21 cellular contexts compared by ENCODE assay signal in genomic region chr3:56288258-56288657, GRCh38.
"Had no signal": no experiment of that assay in that cellular context is flagged by ENCODE, and none has a peak within 500 bp of the region (broad histone marks: within the 10 kb centered on the region; RNA-seq: fewer than 3 reads in every experiment).

No MANE protein-coding gene starts in this region.

- H3K4me3 ChIP-seq: esophagus squamous epithelium, gastroesophageal sphincter, right atrium auricular region, sigmoid colon, skin epidermis, thoracic aorta, transverse colon had no signal

- H3K4me1 Mint-ChIP-seq: natural killer cell; stimulated activated naive B cell treated with anti-CD40 and anti-IgM and Interleukin-4, amounts not matched to agents 10 μg/mL and 1 μg/mL and 100 μg/mL, for 72 hours had no signal

- H3K4me1 ChIP-seq: esophagus squamous epithelium, gastroesophageal sphincter, right atrium auricular region, sigmoid colon, transverse colon had no signal

- ATAC-seq: effector memory CD8-positive, alpha-beta T cell; gastroesophageal sphincter; left lobe of liver; natural killer cell; stimulated activated naive B cell treated with anti-CD40 and anti-IgM and Interleukin-4, amounts not matched to agents 10 μg/mL and 1 μg/mL and 100 μg/mL, for 72 hours; stimulated activated naive CD8-positive, alpha-beta T cell treated with anti-CD3 and anti-CD28 coated beads, Interleukin-15, amount 100 ng/mL, for 72 hours had no signal

- H3K27ac ChIP-seq: epithelial cell of prostate, esophagus squamous epithelium, gastroesophageal sphincter, right atrium auricular region, sigmoid colon, skin epidermis, thoracic aorta, transverse colon had no signal

- H3K27me3 ChIP-seq: esophagus squamous epithelium, right atrium auricular region, sigmoid colon, transverse colon had no signal

- H3K9me3 ChIP-seq: esophagus squamous epithelium, gastroesophageal sphincter, right atrium auricular region, sigmoid colon, thoracic aorta, transverse colon had no signal

- H3K36me3 Mint-ChIP-seq: natural killer cell; stimulated activated naive B cell treated with anti-CD40 and anti-IgM and Interleukin-4, amounts not matched to agents 10 μg/mL and 1 μg/mL and 100 μg/mL, for 72 hours had no signal

- H3K27ac Mint-ChIP-seq: dendritic cell treated with granulocyte-macrophage colony-stimulating factor and Interleukin-4, amounts not matched to agents 40 ng/mL and 50 ng/mL, for 4 days; effector memory CD8-positive, alpha-beta T cell; natural killer cell; stimulated activated naive B cell treated with anti-CD40 and anti-IgM and Interleukin-4, amounts not matched to agents 10 μg/mL and 1 μg/mL and 100 μg/mL, for 72 hours had no signal

- H3K4me3 Mint-ChIP-seq: dendritic cell treated with granulocyte-macrophage colony-stimulating factor and Interleukin-4, amounts not matched to agents 40 ng/mL and 50 ng/mL, for 4 days; effector memory CD8-positive, alpha-beta T cell; natural killer cell; neural crest cell; stimulated activated naive B cell treated with anti-CD40 and anti-IgM and Interleukin-4, amounts not matched to agents 10 μg/mL and 1 μg/mL and 100 μg/mL, for 72 hours; stimulated activated naive CD8-positive, alpha-beta T cell treated with anti-CD3 and anti-CD28 coated beads, Interleukin-15, amount 100 ng/mL, for 72 hours had no signal

- H3K36me3 ChIP-seq: esophagus squamous epithelium, gastroesophageal sphincter, right atrium auricular region, sigmoid colon, thoracic aorta, transverse colon had no signal

- DNase-seq: effector memory CD8-positive, alpha-beta T cell; esophagus squamous epithelium; foreskin fibroblast; glutamatergic neuron; islet precursor cell; mammary epithelial cell; natural killer cell; sigmoid colon; stimulated activated CD4-positive, alpha-beta T cell treated with anti-CD3 and anti-CD28 coated beads, Interleukin-2, amount 100 ng/mL, for 24 hours; stimulated activated CD4-positive, alpha-beta T cell treated with anti-CD3 and anti-CD28 coated beads, Interleukin-4, amount 100 ng/mL, for 4 hours; stimulated activated naive B cell treated with anti-CD40 and anti-IgM and Interleukin-4, amounts not matched to agents 10 μg/mL and 1 μg/mL and 100 μg/mL, for 72 hours; stimulated activated naive CD8-positive, alpha-beta T cell treated with anti-CD3 and anti-CD28 coated beads, Interleukin-15, amount 100 ng/mL, for 72 hours; transverse colon had no signal

- H3K9me3 Mint-ChIP-seq: dendritic cell treated with granulocyte-macrophage colony-stimulating factor and Interleukin-4, amounts not matched to agents 40 ng/mL and 50 ng/mL, for 4 days; natural killer cell; stimulated activated naive CD8-positive, alpha-beta T cell treated with anti-CD3 and anti-CD28 coated beads, Interleukin-15, amount 100 ng/mL, for 72 hours had no signal
